ENCODE assay signal across 16 cellular contexts in genomic region chr2:65373365-65373918, GRCh38.
"Had no signal": no experiment of that assay in that cellular context is flagged by ENCODE, and none has a peak within 500 bp of the region (broad histone marks: within the 10 kb centered on the region; RNA-seq: fewer than 3 reads in every experiment).

No MANE protein-coding gene starts in this region.

- H3K36me3 ChIP-seq: brain microvascular endothelial cell had no signal

- H3K9me3 ChIP-seq: mucosa of descending colon, psoas muscle had no signal

- H3K36me3 Mint-ChIP-seq: immature natural killer cell; naive thymus-derived CD8-positive, alpha-beta T cell had no signal

- DNase-seq: activated CD4-positive, alpha-beta T cell treated with anti-CD3 and anti-CD28 coated beads, Interleukin-2, amount 50 U/mL, for 1 hour; activated CD4-positive, CD25-positive, alpha-beta regulatory T cell; activated effector memory CD4-positive, alpha-beta T cell treated with anti-CD3 and anti-CD28 coated beads, Interleukin-2, amount 50 U/mL, for 16 hours; amygdala; brain microvascular endothelial cell; dermis blood vessel endothelial cell; immature natural killer cell; mucosa of descending colon; naive thymus-derived CD8-positive, alpha-beta T cell; psoas muscle; stimulated activated naive CD4-positive, alpha-beta T cell; T-helper 17 cell; trophoblast cell had no signal

- H3K27me3 ChIP-seq: brain microvascular endothelial cell had no signal

- H3K4me3 Mint-ChIP-seq: activated naive CD8-positive, alpha-beta T cell; immature natural killer cell; naive thymus-derived CD8-positive, alpha-beta T cell; T-helper 17 cell had no signal

- H3K9me3 Mint-ChIP-seq: immature natural killer cell; naive thymus-derived CD8-positive, alpha-beta T cell had no signal

- H3K27ac ChIP-seq: brain microvascular endothelial cell, psoas muscle had no signal

- H3K4me3 ChIP-seq: mucosa of descending colon, psoas muscle had no signal

- ATAC-seq: esophagus mucosa; mucosa of descending colon; naive thymus-derived CD8-positive, alpha-beta T cell; psoas muscle; sciatic nerve; T-helper 17 cell had no signal

- H3K27ac Mint-ChIP-seq: activated naive CD8-positive, alpha-beta T cell; immature natural killer cell; naive thymus-derived CD8-positive, alpha-beta T cell; T-helper 17 cell had no signal
